ENCODE assay signal across 21 cellular contexts in the genomic region with DNA sequence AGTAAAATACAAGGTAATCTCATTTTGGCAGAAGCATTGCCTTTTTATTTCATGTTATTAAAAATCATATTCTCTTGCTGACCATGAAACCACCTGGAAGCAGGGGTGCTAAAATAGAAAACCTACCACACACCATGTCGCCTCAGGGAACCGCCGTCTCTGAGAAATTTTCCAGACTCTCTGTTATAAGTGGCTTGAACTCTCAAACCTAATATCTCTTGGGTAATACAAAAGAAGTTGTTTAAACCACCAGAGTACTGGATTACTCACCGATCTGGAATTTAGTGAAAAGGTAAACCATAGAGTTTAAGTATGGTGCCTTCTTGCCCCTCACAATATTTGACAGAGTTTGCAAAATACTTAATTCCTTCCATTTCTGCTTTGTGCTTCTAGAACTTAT. TPM values are rescaled to one million over a fixed set of nuclear protein-coding genes. Genes with fewer than 3 reads are reported as not detected.
"Had no signal": no experiment of that assay in that cellular context is flagged by ENCODE, and none has a peak within 500 bp of the region (broad histone marks: within the 10 kb centered on the region; RNA-seq: fewer than 3 reads in every experiment).

No MANE protein-coding gene starts in this region.

- H3K4me1 ChIP-seq: adrenal gland, esophagus squamous epithelium, prostate gland, thyroid gland, vagina had no signal

- H3K27me3 ChIP-seq: adrenal gland, esophagus squamous epithelium, thyroid gland, vagina had no signal

- H3K9me3 ChIP-seq: adrenal gland, esophagus squamous epithelium, prostate gland, SK-N-SH, thyroid gland, vagina had no signal

- ATAC-seq: activated naive CD4-positive, alpha-beta T cell treated with anti-CD3 and anti-CD28 coated beads, Interleukin-2, amount 50 U/mL, for 72 hours; left cardiac atrium; right cardiac atrium had no signal

- FAIRE-seq: TTC549 had no signal

- H3K4me3 ChIP-seq: adrenal gland, esophagus squamous epithelium, prostate gland, thyroid gland, vagina had no signal

- H3K36me3 ChIP-seq: adrenal gland, esophagus squamous epithelium, prostate gland, thyroid gland, vagina had no signal

- H3K27ac Mint-ChIP-seq: activated naive CD4-positive, alpha-beta T cell treated with anti-CD3 and anti-CD28 coated beads, Interleukin-2, amount 50 U/mL, for 72 hours; nephron progenitor cell; T-helper 2 cell treated with Interferon-gamma antibody and Interleukin-4, amounts not matched to agents 5 μg/mL and 100 μg/mL, for 36 hours had no signal

- H3K27ac ChIP-seq: adrenal gland, esophagus squamous epithelium, prostate gland, thyroid gland, vagina had no signal

- H3K4me1 Mint-ChIP-seq: nephron progenitor cell had no signal

- H3K4me3 Mint-ChIP-seq: nephron progenitor cell; T-helper 2 cell treated with Interferon-gamma antibody and Interleukin-4, amounts not matched to agents 5 μg/mL and 100 μg/mL, for 36 hours had no signal

- H3K9me3 Mint-ChIP-seq: activated naive CD4-positive, alpha-beta T cell treated with anti-CD3 and anti-CD28 coated beads, Interleukin-2, amount 50 U/mL, for 72 hours; T-helper 2 cell treated with Interferon-gamma antibody and Interleukin-4, amounts not matched to agents 5 μg/mL and 100 μg/mL, for 36 hours had no signal

- H3K36me3 Mint-ChIP-seq: activated naive CD4-positive, alpha-beta T cell treated with anti-CD3 and anti-CD28 coated beads, Interleukin-2, amount 50 U/mL, for 72 hours had no signal

- DNase-seq: activated CD4-positive, alpha-beta T cell treated with anti-CD3 and anti-CD28 coated beads, Interleukin-2, amount 50 U/mL, for 48 hours; activated gamma-delta T cell; adrenal gland; cerebellar nuclear complex; effector CD8-positive, alpha-beta T cell; esophagus squamous epithelium; left cardiac atrium; nephron progenitor cell; right cardiac atrium; SK-N-SH; stimulated activated CD4-positive, alpha-beta T cell treated with anti-CD3 and anti-CD28 coated beads, Interleukin-15, amount 100 ng/mL, for 24 hours; stimulated activated CD4-positive, alpha-beta T cell treated with anti-CD3 and anti-CD28 coated beads, Interleukin-2, amount 100 ng/mL, for 48 hours; thyroid gland had no signal

RNA-seq across cellular contexts. Expression of gene ENPP6, which starts 27.7 kb away (rescaled TPM):
- total RNA-seq: lung microvascular endothelial cell, myocyte, osteoblast had no signal
- polyA plus RNA-seq: SK-N-SH had no signal
